8 cellular contexts compared by ENCODE assay signal in genomic region chr6:29723666-29724588, GRCh38. TPM values are rescaled to one million over a fixed set of nuclear protein-coding genes. Genes with fewer than 3 reads are reported as not detected.
DNase-seq lines count a peak whose midpoint lies in the region; ATAC-seq, FAIRE-seq and TF ChIP-seq lines count a peak whose summit lies in the region.

No MANE protein-coding gene starts in this region.

- H3K4me2 ChIP-seq in PC-9 (peak overlapping the region; percentile 82), hepatocyte (peak overlapping the region; percentile 93)

- H3K27me3 ChIP-seq in BJ (ENCODE audit: control insufficient read depth, insufficient read depth, low read length) = no peaks in the 10 kb centered on the region
- H3K27me3 ChIP-seq in PC-9 (ENCODE audit: insufficient read depth, low read depth) = no peaks in the 10 kb centered on the region
- H3K27me3 ChIP-seq in hepatocyte = peaks cover 51% of the 10 kb centered on the region
- no peaks in the 10 kb centered on the region for H3K27me3 ChIP-seq in spleen (replicated peaks in 1 of 7)

- H3K27me3 Mint-ChIP-seq in activated naive CD8-positive, alpha-beta T cell treated with anti-CD3 and anti-CD28 coated beads, Interleukin-2, amount 10 ng/mL, durations not matched to agents 7 days and 5 days = no peaks in the 10 kb centered on the region

- H3K79me2 ChIP-seq in PC-9 (ENCODE audit: low read depth) (no peaks in the 10 kb centered on the region), hepatocyte (no peaks in the 10 kb centered on the region)

- POLR2A ChIA-PET in BJ (lab: Charles Lee) = no interaction called here
- POLR2A ChIA-PET in PC-9 (lab: Charles Lee; ENCODE audit: unreplicated experiment) = no interaction called here
- POLR2A ChIA-PET in activated naive CD8-positive, alpha-beta T cell treated with anti-CD3 and anti-CD28 coated beads, Interleukin-2, amount 10 ng/mL, durations not matched to agents 7 days and 5 days (lab: Charles Lee) = no interaction called here

- TF ChIP-seq CTCF in BJ (IDR thresholded peaks at IDR 0.05; ENCODE audit: insufficient read depth, low read depth, low read length) (no peak), PC-9 (conservative IDR thresholded peaks at IDR 0.05) (no peak), hepatocyte (IDR thresholded peaks at IDR 0.05; ENCODE audit: poor library complexity) (no peak), spleen (IDR thresholded peaks at IDR 0.05 in 8 of 11, conservative IDR thresholded peaks at IDR 0.05 in 3 of 11) (peak in 1 of 11 experiments; percentile 16)

- WGBS in hepatocyte (ENCODE audit: low lambda C conversion rate, missing lambda C conversion rate) = 4% methylated on average over 71 of the region's 76 CpGs
- WGBS in spleen, 5 donors = 8 to 27% (median 11%) methylated on average over 15 to 76 of the region's 76 CpGs

- H3K4me1 ChIP-seq in PC-9 (replicated peaks; ENCODE audit: insufficient read depth) (no peaks in the 10 kb centered on the region), hepatocyte (ENCODE audit: insufficient read depth) (peaks cover 5% of the 10 kb centered on the region), spleen (peaks cover 32 to 64% (median 51%) of the 10 kb centered on the region in 6 donors)

- H3K4me1 Mint-ChIP-seq in activated naive CD8-positive, alpha-beta T cell treated with anti-CD3 and anti-CD28 coated beads, Interleukin-2, amount 10 ng/mL, durations not matched to agents 7 days and 5 days = peaks cover 41% of the 10 kb centered on the region

- peak overlapping the region; percentile 85 for H3K4me3 ChIP-seq in BJ (ENCODE audit: low read depth, low read length)
- H3K4me3 ChIP-seq in PC-9 = peak overlapping the region; percentile 59
- H3K4me3 ChIP-seq in hepatocyte = peak overlapping the region; percentile 30
- H3K4me3 ChIP-seq in spleen = peak overlapping the region; percentile 61 to 100 (median 97)

- no peaks in the 10 kb centered on the region for H3K9me3 Mint-ChIP-seq in activated naive CD8-positive, alpha-beta T cell treated with anti-CD3 and anti-CD28 coated beads, Interleukin-2, amount 10 ng/mL, durations not matched to agents 7 days and 5 days

- intact Hi-C loops in PC-9 (cut with micrococcal nuclease; ENCODE audit: unreplicated experiment) = no loop called here
- intact Hi-C loops in spleen (cut with DNase I; ENCODE audit: low total_unique reads) = no loop called here

- CTCF ChIA-PET in BJ (lab: Yijun Ruan, JAX) (no interaction called here), PC-9 (lab: Charles Lee) (no interaction called here)

- peaks cover 43% of the 10 kb centered on the region for H3K36me3 Mint-ChIP-seq in activated naive CD8-positive, alpha-beta T cell treated with anti-CD3 and anti-CD28 coated beads, Interleukin-2, amount 10 ng/mL, durations not matched to agents 7 days and 5 days

- BruUV-seq in PC-9 (replicated peaks; lab: Mats Ljungman, UMichigan) = TSS peak; percentile 60

- peak in 1 of 3 donors; percentile 32 for TF ChIP-seq POLR2A in spleen (IDR thresholded peaks at IDR 0.05)

- ATAC-seq in GM21515 (IDR thresholded peaks at IDR 0.05; ENCODE audit: unreplicated experiment) = peak; percentile 36
- ATAC-seq in activated naive CD8-positive, alpha-beta T cell treated with anti-CD3 and anti-CD28 coated beads, Interleukin-2, amount 10 ng/mL, durations not matched to agents 7 days and 5 days (ENCODE audit: low read depth) = peak; percentile 45

- DNase-seq in BJ (ENCODE audit: low read depth) (no peak), PC-9 (peak in 1 of 2 experiments; percentile 13), hepatocyte (ENCODE audit: low spot score) (peak; percentile 16), spleen (peak; percentile 91), NCI-H2081 (lab: John Stamatoyannopoulos, UW) (no peak), RCC 7860 (ENCODE audit: low spot score) (no peak)
- DNase-seq in activated naive CD8-positive, alpha-beta T cell treated with anti-CD3 and anti-CD28 coated beads, Interleukin-2, amount 10 ng/mL, durations not matched to agents 7 days and 5 days = peak; percentile 73

- no peaks in the 10 kb centered on the region for H3K9me3 ChIP-seq in PC-9 (ENCODE audit: insufficient read depth, low read depth)
- H3K9me3 ChIP-seq in hepatocyte (ENCODE audit: low read depth) = no peaks in the 10 kb centered on the region
- no peaks in the 10 kb centered on the region for H3K9me3 ChIP-seq in spleen

- no peaks in the 10 kb centered on the region for H3K9me2 ChIP-seq in PC-9 (ENCODE audit: insufficient read depth)
- H3K9me2 ChIP-seq in hepatocyte (replicated peaks; ENCODE audit: insufficient read depth) = no peaks in the 10 kb centered on the region

- FAIRE-seq in RCC 7860 (lab: Jason Lieb, UNC) = no peak

- H3K27ac ChIP-seq in PC-9 (no peak overlapping the region), hepatocyte (no peak overlapping the region), spleen (peak overlapping the region; percentile 94 to 100 (median 98))

- H3K4me3 Mint-ChIP-seq in activated naive CD8-positive, alpha-beta T cell treated with anti-CD3 and anti-CD28 coated beads, Interleukin-2, amount 10 ng/mL, durations not matched to agents 7 days and 5 days = peak overlapping the region; percentile 94

- no peaks in the 10 kb centered on the region for H3F3A ChIP-seq in PC-9 (ENCODE audit: insufficient read depth, low read depth)

- H4K20me1 ChIP-seq in PC-9 (ENCODE audit: insufficient read depth) (no peaks in the 10 kb centered on the region), hepatocyte (ENCODE audit: insufficient read depth, poor library complexity, severe bottlenecking) (no peaks in the 10 kb centered on the region)

- H2AFZ ChIP-seq in PC-9 (peak overlapping the region; percentile 98), hepatocyte (peak overlapping the region; percentile 70)

- H3K27ac Mint-ChIP-seq in activated naive CD8-positive, alpha-beta T cell treated with anti-CD3 and anti-CD28 coated beads, Interleukin-2, amount 10 ng/mL, durations not matched to agents 7 days and 5 days = peak overlapping the region; percentile 86

- H3K36me3 ChIP-seq in BJ (ENCODE audit: control insufficient read depth, insufficient read depth, low read length) (peaks cover 7% of the 10 kb centered on the region), PC-9 (ENCODE audit: low read depth) (no peaks in the 10 kb centered on the region), hepatocyte (replicated peaks; ENCODE audit: insufficient read depth, low read depth) (no peaks in the 10 kb centered on the region), spleen (peaks cover 3 to 52% (median 44%) of the 10 kb centered on the region in 6 donors)

RNA-seq across cellular contexts. Expression of gene HLA-F, which starts 0.7 kb away (rescaled TPM):
- 19.3 and 30.7 TPM in 2 replicates for polyA plus RNA-seq in BJ (2011; rRNA removed)
- polyA minus RNA-seq in BJ (2011; rRNA and poly(A)+ RNA removed) = 10.2 and 11.0 TPM in 2 replicates
- 7.6 and 12.5 TPM in 2 replicates for total RNA-seq in PC-9 (2021)
- total RNA-seq in activated naive CD8-positive, alpha-beta T cell treated with anti-CD3 and anti-CD28 coated beads, Interleukin-2, amount 10 ng/mL, durations not matched to agents 7 days and 5 days = 100 to 1,000 TPM; 502 to 534 TPM
- total RNA-seq in hepatocyte = 7.8 and 8.8 TPM in 2 replicates
- 7.6 and 10.9 TPM in 2 replicates for polyA plus RNA-seq in hepatocyte
- 100 to 1,000 TPM; 402 to 532 (median 496) TPM for total RNA-seq in spleen
- 100 to 1,000 TPM; 501 to 663 (median 577) TPM for polyA plus RNA-seq in spleen

RNA-seq across cellular contexts. Expression of gene ZFP57, which starts 43.0 kb away (rescaled TPM):
- polyA plus RNA-seq in BJ (2011; rRNA removed) = 0.27 and 0.32 TPM in 2 replicates
- 0.47 TPM in 1 of 2 replicates, not detected in the other for polyA minus RNA-seq in BJ (2011; rRNA and poly(A)+ RNA removed)
- total RNA-seq in PC-9 (2021) = 0.98 and 1.1 TPM in 2 replicates
- total RNA-seq in activated naive CD8-positive, alpha-beta T cell treated with anti-CD3 and anti-CD28 coated beads, Interleukin-2, amount 10 ng/mL, durations not matched to agents 7 days and 5 days = 10 to 100 TPM; 12.3 to 13.5 TPM
- total RNA-seq in hepatocyte = not detected in 2 replicates
- polyA plus RNA-seq in hepatocyte = not detected in 2 replicates
- 1 to 10 TPM in 1 of 7 donors, under 1 TPM in 2, not detected in 4; 0.37 to 2.8 (median 0.55) TPM for total RNA-seq in spleen
- polyA plus RNA-seq in spleen = 1 to 10 TPM in 1 of 3 donors, not detected in 2; 6.8 TPM

Comparison
In these comparisons a context has a peak if more than half of its experiments do, and no peak if none do; other contexts are left out.
1. DNase-seq: peak in activated naive CD8-positive, alpha-beta T cell treated with anti-CD3 and anti-CD28 coated beads, Interleukin-2, amount 10 ng/mL, durations not matched to agents 7 days and 5 days (single experiment), hepatocyte (single experiment) and spleen (single experiment); none in BJ (single experiment), NCI-H2081 (0 of 2) and RCC 7860 (single experiment).
2. H3K4me3 ChIP-seq: peak in every context shown above with its lines; median percentile 97 in spleen; 85 in BJ; 59 in PC-9; 30 in hepatocyte.
3. H3K27ac ChIP-seq: peak in spleen (8 of 8); none in PC-9 (single experiment) and hepatocyte (single experiment).
4. RNA of gene HLA-F, which starts 0.7 kb away (total RNA-seq): 502 to 534 TPM in activated naive CD8-positive, alpha-beta T cell treated with anti-CD3 and anti-CD28 coated beads, Interleukin-2, amount 10 ng/mL, durations not matched to agents 7 days and 5 days and 402 to 532 TPM in spleen; 7.8 to 8.8 TPM in hepatocyte and 7.6 to 12.5 TPM in PC-9; every median in the first group is over 10 times any median in the second.